9 cellular contexts compared by ENCODE assay signal in the genomic region with DNA sequence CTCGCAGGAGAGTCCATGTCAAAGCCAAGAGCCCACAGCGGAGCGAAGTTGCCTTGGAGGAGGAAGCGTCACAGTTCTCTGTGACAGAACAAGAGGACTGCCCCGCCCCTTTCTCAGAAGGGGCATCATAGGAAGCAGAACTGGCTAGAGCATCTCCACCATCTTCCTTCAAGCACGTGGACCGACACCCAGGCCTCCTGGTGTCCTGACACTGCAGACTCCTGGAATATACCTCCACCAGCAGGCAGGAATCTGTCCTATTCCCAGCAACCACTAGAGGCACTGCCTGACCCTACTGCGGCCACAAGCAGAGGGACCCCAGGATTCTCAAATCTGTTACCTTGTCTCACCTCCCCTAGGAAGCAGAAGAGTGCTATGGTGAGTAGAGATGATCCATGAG. TPM values are rescaled to one million over a fixed set of nuclear protein-coding genes. Genes with fewer than 3 reads are reported as not detected.
DNase-seq lines count a peak whose midpoint lies in the region; ATAC-seq and TF ChIP-seq lines count a peak whose summit lies in the region.
"Had no signal": no experiment of that assay in that cellular context is flagged by ENCODE, and none has a peak within 500 bp of the region (broad histone marks: within the 10 kb centered on the region; RNA-seq: fewer than 3 reads in every experiment).

No MANE protein-coding gene starts in this region.

- H3K4me1 ChIP-seq in Panc1 (ENCODE audit: control insufficient read depth, insufficient read depth, low read length): no peaks in the 10 kb centered on the region
- H3K4me1 ChIP-seq in uterus: no peaks in the 10 kb centered on the region
- H3K4me1 ChIP-seq: upper lobe of left lung had no signal

- CTCF ChIA-PET in Panc1 (lab: Charles Lee): interaction anchor here (0.8 to 1.3 kb wide), 2 partner anchors 142 kb away, joined by 3 to 5 read pairs; no protein-coding TSS in a partner anchor
- CTCF ChIA-PET in activated CD4-positive, alpha-beta T cell treated with anti-CD3 and anti-CD28 coated beads, Interleukin-2, amount 10 ng/mL, durations not matched to agents 7 days and 5 days (lab: Charles Lee): interaction anchor here (1.3 to 16.1 kb wide), 2 partner anchors 140 to 168 kb away, joined by 3 to 278 read pairs; no protein-coding TSS in a partner anchor

- TF ChIP-seq CTCF in Panc1 (IDR thresholded peaks at IDR 0.05) (peak; percentile 72), glutamatergic neuron (IDR thresholded peaks at IDR 0.05; ENCODE audit: partially characterized antibody, unreplicated experiment) (peak; percentile 71), type B pancreatic cell (conservative IDR thresholded peaks at IDR 0.05) (peak; percentile 71), uterus (IDR thresholded peaks at IDR 0.05) (peak in 1 of 4 experiments; percentile 10)

- peaks cover 3% of the 10 kb centered on the region for H3K27me3 Mint-ChIP-seq in glutamatergic neuron (ENCODE audit: unreplicated experiment)
- H3K27me3 Mint-ChIP-seq in type B pancreatic cell: peaks cover 7% of the 10 kb centered on the region
- H3K27me3 Mint-ChIP-seq in activated CD4-positive, alpha-beta T cell treated with anti-CD3 and anti-CD28 coated beads, Interleukin-2, amount 10 ng/mL, durations not matched to agents 7 days and 5 days: peaks cover 1% of the 10 kb centered on the region

- no peak for TF ChIP-seq POLR2A in uterus (IDR thresholded peaks at IDR 0.05)

- BruUV-seq in Panc1 (replicated peaks; lab: Mats Ljungman, UMichigan): no TSS peak

- DNase-seq in SHP77 (lab: John Stamatoyannopoulos, UW) (peak; percentile 36 to 37), SHP77 treated with DMSO at 0.1 percent for 48 hours (lab: John Stamatoyannopoulos, UW) (no peak), Panc1 (ENCODE audit: low read depth, low spot score) (no peak), glutamatergic neuron (peak; percentile 47), type B pancreatic cell (ENCODE audit: extremely low spot score, unreplicated experiment) (no peak), uterus (no peak), ureter (ENCODE audit: low spot score) (no peak)
- no peak for DNase-seq in activated CD4-positive, alpha-beta T cell treated with anti-CD3 and anti-CD28 coated beads, Interleukin-2, amount 10 ng/mL, durations not matched to agents 7 days and 5 days
- DNase-seq: upper lobe of left lung had no signal

- H3K4me1 Mint-ChIP-seq in glutamatergic neuron (ENCODE audit: low read depth, unreplicated experiment): no peaks in the 10 kb centered on the region
- no peaks in the 10 kb centered on the region for H3K4me1 Mint-ChIP-seq in type B pancreatic cell (ENCODE audit: unreplicated experiment)
- peaks cover 8% of the 10 kb centered on the region for H3K4me1 Mint-ChIP-seq in activated CD4-positive, alpha-beta T cell treated with anti-CD3 and anti-CD28 coated beads, Interleukin-2, amount 10 ng/mL, durations not matched to agents 7 days and 5 days

- no peaks in the 10 kb centered on the region for H3K9me3 ChIP-seq in Panc1 (ENCODE audit: control insufficient read depth, insufficient read depth, low read depth, low read length)
- H3K9me3 ChIP-seq in uterus: no peaks in the 10 kb centered on the region
- H3K9me3 ChIP-seq: upper lobe of left lung had no signal

- intact Hi-C loops in Panc1 (cut with micrococcal nuclease; ENCODE audit: unreplicated experiment): no loop called here
- intact Hi-C loops in uterus (cut with DNase I; ENCODE audit: low total_unique reads): no loop called here

- H3K36me3 Mint-ChIP-seq in glutamatergic neuron (ENCODE audit: unreplicated experiment) (peaks cover 7% of the 10 kb centered on the region), type B pancreatic cell (no peaks in the 10 kb centered on the region)
- H3K36me3 Mint-ChIP-seq in activated CD4-positive, alpha-beta T cell treated with anti-CD3 and anti-CD28 coated beads, Interleukin-2, amount 10 ng/mL, durations not matched to agents 7 days and 5 days (ENCODE audit: low read depth): no peaks in the 10 kb centered on the region

- H3K4me3 Mint-ChIP-seq in glutamatergic neuron (ENCODE audit: unreplicated experiment) (no peak overlapping the region), type B pancreatic cell (no peak overlapping the region)
- no peak overlapping the region for H3K4me3 Mint-ChIP-seq in activated CD4-positive, alpha-beta T cell treated with anti-CD3 and anti-CD28 coated beads, Interleukin-2, amount 10 ng/mL, durations not matched to agents 7 days and 5 days

- H3K27me3 ChIP-seq in Panc1 (ENCODE audit: control insufficient read depth, insufficient read depth, low read length) (peaks cover 2% of the 10 kb centered on the region; the same call in 1 of the 2 replicates), uterus (no peaks in the 10 kb centered on the region)
- H3K27me3 ChIP-seq: upper lobe of left lung had no signal

- H3K9me3 Mint-ChIP-seq in glutamatergic neuron (ENCODE audit: unreplicated experiment) (peaks cover 2% of the 10 kb centered on the region), type B pancreatic cell (no peaks in the 10 kb centered on the region)
- no peaks in the 10 kb centered on the region for H3K9me3 Mint-ChIP-seq in activated CD4-positive, alpha-beta T cell treated with anti-CD3 and anti-CD28 coated beads, Interleukin-2, amount 10 ng/mL, durations not matched to agents 7 days and 5 days

- H3K27ac ChIP-seq in Panc1 (ENCODE audit: low read length): no peak overlapping the region
- H3K27ac ChIP-seq in uterus: no peak overlapping the region
- H3K27ac ChIP-seq: upper lobe of left lung had no signal

- POLR2A ChIA-PET in Panc1 (lab: Charles Lee): no interaction called here
- POLR2A ChIA-PET in activated CD4-positive, alpha-beta T cell treated with anti-CD3 and anti-CD28 coated beads, Interleukin-2, amount 10 ng/mL, durations not matched to agents 7 days and 5 days (lab: Charles Lee): no interaction called here

- in situ Hi-C loops in Panc1 (cut with HindIII; ENCODE audit: low pct_unique_long_range_greater_than_20kb, low sequenced_read_pairs): no loop called here

- H3K27ac Mint-ChIP-seq in glutamatergic neuron (ENCODE audit: unreplicated experiment) (no peak overlapping the region), type B pancreatic cell (no peak overlapping the region)
- no peak overlapping the region for H3K27ac Mint-ChIP-seq in activated CD4-positive, alpha-beta T cell treated with anti-CD3 and anti-CD28 coated beads, Interleukin-2, amount 10 ng/mL, durations not matched to agents 7 days and 5 days

- H3K4me3 ChIP-seq in Panc1 (ENCODE audit: low read depth in 2 of 2, low read length in 2 of 2) (no peak overlapping the region), uterus (no peak overlapping the region)
- H3K4me3 ChIP-seq: upper lobe of left lung had no signal

- H3K36me3 ChIP-seq in Panc1 (ENCODE audit: control insufficient read depth, insufficient read depth, low read length) (no peaks in the 10 kb centered on the region), uterus (no peaks in the 10 kb centered on the region)
- H3K36me3 ChIP-seq: upper lobe of left lung had no signal

- peak; percentile 64 for ATAC-seq in Panc1

RNA-seq across cellular contexts. Expression of a gene that starts 37.8 kb away (rescaled TPM):
- 0.18 TPM for total RNA-seq in Panc1 (2021; ENCODE audit: unreplicated experiment)
- polyA plus RNA-seq in Panc1 (2012; ENCODE audit: insufficient read length): not detected
- total RNA-seq in glutamatergic neuron (ENCODE audit: unreplicated experiment): not detected
- 0.68 and 1.4 TPM in 2 replicates for total RNA-seq in type B pancreatic cell (ENCODE audit: low replicate concordance)
- total RNA-seq in uterus: under 1 TPM in 1 of 4 donors, not detected in 3; 0.29 TPM
- total RNA-seq in activated CD4-positive, alpha-beta T cell treated with anti-CD3 and anti-CD28 coated beads, Interleukin-2, amount 10 ng/mL, durations not matched to agents 7 days and 5 days: 1 to 10 TPM; 2.2 to 2.3 TPM
- total RNA-seq in ureter: 0.16 TPM

RNA-seq across cellular contexts. Expression of a gene that starts 41.5 kb away (rescaled TPM):
- total RNA-seq in Panc1 (2021; ENCODE audit: unreplicated experiment) (not detected), glutamatergic neuron (ENCODE audit: unreplicated experiment) (0.27 TPM), type B pancreatic cell (ENCODE audit: low replicate concordance) (not detected in 2 replicates), uterus (1 to 10 TPM in 1 of 4 donors, not detected in 3; 1.2 TPM), ureter (not detected)
- not detected for polyA plus RNA-seq in Panc1 (2012; ENCODE audit: insufficient read length)
- not detected for total RNA-seq in activated CD4-positive, alpha-beta T cell treated with anti-CD3 and anti-CD28 coated beads, Interleukin-2, amount 10 ng/mL, durations not matched to agents 7 days and 5 days

Comparison
In these comparisons a context has a peak if more than half of its experiments do, and no peak if none do; other contexts are left out.
1. DNase-seq: peak in SHP77 (2 of 2) and glutamatergic neuron (single experiment); none in SHP77 treated with DMSO at 0.1 percent for 48 hours (single experiment), Panc1 (single experiment), type B pancreatic cell (single experiment), uterus (0 of 2), activated CD4-positive, alpha-beta T cell treated with anti-CD3 and anti-CD28 coated beads, Interleukin-2, amount 10 ng/mL, durations not matched to agents 7 days and 5 days (single experiment) and ureter (single experiment).